In genomic region chr2:238493411-238493810, GRCh38 we compare ENCODE assay signal across 15 cellular contexts.
"Had no signal": no experiment of that assay in that cellular context is flagged by ENCODE, and none has a peak within 500 bp of the region (broad histone marks: within the 10 kb centered on the region; RNA-seq: fewer than 3 reads in every experiment).

No MANE protein-coding gene starts in this region.

- H3K27ac ChIP-seq: ascending aorta, esophagus squamous epithelium, prostate gland, right lobe of liver had no signal

- H3K36me3 ChIP-seq: ascending aorta, esophagus squamous epithelium, prostate gland, right lobe of liver had no signal

- ATAC-seq: left cardiac atrium; natural killer cell treated with Interleukin-12 subunit alpha and Interleukin-12 subunit beta and Interleukin-15 and Interleukin-18, amount 100 ng/mL, for 72 hours; right lobe of liver had no signal

- H3K4me3 ChIP-seq: ascending aorta, esophagus squamous epithelium, mucosa of descending colon, prostate gland, right lobe of liver had no signal

- H3K36me3 Mint-ChIP-seq: immature natural killer cell; natural killer cell treated with Interleukin-12 subunit alpha and Interleukin-12 subunit beta and Interleukin-15 and Interleukin-18, amount 100 ng/mL, for 72 hours; stimulated activated memory B cell treated with anti-CD40 and anti-IgM and Interleukin-4, amounts not matched to agents 10 μg/mL and 1 μg/mL and 100 μg/mL, for 72 hours had no signal

- H3K4me1 ChIP-seq: ascending aorta, esophagus squamous epithelium, prostate gland, right lobe of liver had no signal

- DNase-seq: activated CD4-positive, CD25-positive, alpha-beta regulatory T cell; esophagus squamous epithelium; foreskin fibroblast; immature natural killer cell; left cardiac atrium; mucosa of descending colon; occipital lobe; right lobe of liver; substantia nigra; trophoblast cell had no signal

- H3K4me3 Mint-ChIP-seq: immature natural killer cell; natural killer cell treated with Interleukin-12 subunit alpha and Interleukin-12 subunit beta and Interleukin-15 and Interleukin-18, amount 100 ng/mL, for 72 hours had no signal

- H3K9me3 ChIP-seq: ascending aorta, esophagus squamous epithelium, mucosa of descending colon, prostate gland, right lobe of liver had no signal

- H3K27ac Mint-ChIP-seq: immature natural killer cell; natural killer cell treated with Interleukin-12 subunit alpha and Interleukin-12 subunit beta and Interleukin-15 and Interleukin-18, amount 100 ng/mL, for 72 hours had no signal

- H3K27me3 ChIP-seq: ascending aorta, esophagus squamous epithelium, right lobe of liver had no signal

- H3K9me3 Mint-ChIP-seq: activated T-helper 2 cell treated with anti-CD3 and anti-CD28 coated beads, Interferon-gamma antibody, Interleukin-2, Interleukin-4, amounts not matched to agents 10 μg/mL and 5 μg/mL and 100 μg/mL, durations not matched to agents 14 hours and 24 hours and 36 hours; immature natural killer cell; natural killer cell treated with Interleukin-12 subunit alpha and Interleukin-12 subunit beta and Interleukin-15 and Interleukin-18, amount 100 ng/mL, for 72 hours; stimulated activated memory B cell treated with anti-CD40 and anti-IgM and Interleukin-4, amounts not matched to agents 10 μg/mL and 1 μg/mL and 100 μg/mL, for 72 hours had no signal
